ENCODE assay signal across 23 cellular contexts in the genomic region with DNA sequence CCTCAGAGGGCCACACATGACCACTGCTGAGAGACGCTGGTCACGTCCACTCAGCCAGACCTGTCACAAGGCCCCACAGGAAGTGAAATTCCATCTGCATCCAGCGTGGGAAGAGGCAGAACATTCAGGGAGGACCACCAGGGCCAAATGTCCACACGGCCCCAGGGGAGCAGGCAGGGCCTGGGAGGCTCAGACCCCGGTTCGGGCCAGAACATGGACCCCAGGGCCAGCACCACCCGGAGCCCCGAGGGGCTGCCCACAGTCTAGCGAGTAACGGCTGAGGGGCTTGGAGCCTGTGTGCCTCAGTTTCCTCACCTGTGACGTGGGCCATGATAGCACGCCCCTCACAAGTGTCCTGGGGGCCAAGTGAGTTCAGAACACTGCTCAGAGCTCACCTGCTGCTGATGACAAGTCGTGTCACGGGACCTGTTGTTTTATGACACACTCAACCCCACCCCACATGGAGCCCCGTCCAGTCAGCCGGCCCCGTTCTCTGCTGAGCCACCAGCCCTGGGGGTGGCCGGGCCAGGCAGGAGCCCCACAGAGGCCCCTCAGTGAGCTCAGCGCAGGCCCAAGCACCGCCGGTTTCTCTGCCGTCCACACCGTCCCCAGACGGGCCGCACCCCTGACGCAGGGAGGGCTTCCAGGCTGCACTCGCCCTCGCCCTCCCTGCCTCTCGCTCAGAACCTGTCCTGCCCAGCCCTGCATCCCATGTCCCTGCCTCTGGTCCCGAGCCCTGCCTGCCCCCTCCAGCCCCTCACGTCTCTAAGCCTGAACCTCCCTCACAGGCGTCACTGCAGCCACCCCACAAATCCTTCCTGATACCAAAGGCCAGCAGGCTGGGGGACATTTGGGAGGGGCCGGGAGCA.
"Had no signal": no experiment of that assay in that cellular context is flagged by ENCODE, and none has a peak within 500 bp of the region (broad histone marks: within the 10 kb centered on the region; RNA-seq: fewer than 3 reads in every experiment).

No MANE protein-coding gene starts in this region.

- H3K9me3 ChIP-seq: MG63, SK-N-SH had no signal

- H3K4me3 ChIP-seq: MG63 had no signal

- H3K9ac ChIP-seq: SK-N-SH had no signal

- H3K36me3 ChIP-seq: MG63 had no signal

- H3K27ac ChIP-seq: HL-60 had no signal

- FAIRE-seq: RCC 7860 had no signal

- H3K4me2 ChIP-seq: SK-N-SH had no signal

- DNase-seq: IMR-90, Karpas-422, KG1, MG63, NCI-H1092, NCI-H1105 treated with DMSO at 0.1 percent for 48 hours, NCI-H1417 treated with DMSO at 0.1 percent for 48 hours, NCI-H146, NCI-H1694 treated with DMSO at 0.1 percent for 48 hours, NCI-H1930, NCI-H2081, NCI-H2107, NCI-H2171, NCI-H226, NCI-H446, NCI-H510A, NCI-H524 treated with DMSO at 0.1 percent for 48 hours, NCI-H69, NCI-H774, SHP77, SK-N-SH had no signal
